In the genomic region with DNA sequence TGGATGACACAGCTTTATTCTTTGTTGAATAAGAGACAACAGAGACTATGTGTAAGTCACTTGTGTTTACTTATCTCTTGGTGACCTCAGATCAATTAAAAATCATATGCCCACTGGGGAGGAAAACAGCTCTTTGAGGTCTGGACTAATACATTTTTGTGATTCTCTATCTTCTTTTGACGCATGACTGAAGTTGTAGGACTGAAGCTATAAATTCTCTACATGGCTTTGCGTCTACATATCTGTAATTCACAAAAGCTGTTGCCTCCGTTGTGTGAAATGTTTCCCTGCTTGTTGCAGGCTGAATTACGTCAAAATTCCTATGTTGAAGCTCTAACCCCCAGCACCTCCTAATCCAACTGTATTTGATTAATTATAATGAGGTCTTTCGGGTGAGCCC, we compare ENCODE assay signal across 24 cellular contexts.
"Had no signal": no experiment of that assay in that cellular context is flagged by ENCODE, and none has a peak within 500 bp of the region (broad histone marks: within the 10 kb centered on the region; RNA-seq: fewer than 3 reads in every experiment).

No MANE protein-coding gene starts in this region.

- ATAC-seq: activated CD8-positive, alpha-beta T cell treated with anti-CD3 and anti-CD28 coated beads, Interleukin-2, amount 10 ng/mL, durations not matched to agents 7 days and 5 days; activated naive CD4-positive, alpha-beta T cell treated with anti-CD3 and anti-CD28 coated beads, Interleukin-2, amount 50 U/mL, for 72 hours; activated naive CD8-positive, alpha-beta T cell treated with anti-CD3 and anti-CD28 coated beads, Interleukin-2, amount 50 U/mL, for 24 hours; WTC11 had no signal

- H3K27me3 ChIP-seq: brain microvascular endothelial cell, cardiac muscle cell, MG63 had no signal

- DNase-seq: activated CD4-positive, alpha-beta T cell treated with anti-CD3 and anti-CD28 coated beads for 48 hours; activated CD4-positive, alpha-beta T cell treated with anti-CD3 and anti-CD28 coated beads, Interleukin-2, amount 50 U/mL, for 4 hours; activated CD4-positive, CD25-positive, alpha-beta regulatory T cell treated with anti-CD3 and anti-CD28 coated beads, Interleukin-2, amount 50 U/mL, for 72 hours; activated CD8-positive, alpha-beta memory T cell treated with anti-CD3 and anti-CD28 coated beads, Interleukin-2, amount 50 U/mL, for 48 hours; activated CD8-positive, alpha-beta T cell treated with anti-CD3 and anti-CD28 coated beads, Interleukin-2, amount 10 ng/mL, durations not matched to agents 7 days and 5 days; activated effector memory CD4-positive, alpha-beta T cell treated with anti-CD3 and anti-CD28 coated beads, Interleukin-2, amount 50 U/mL, for 16 hours; activated naive CD4-positive, alpha-beta T cell treated with Interleukin-2 at 50 U/mL for 16 hours; activated naive CD8-positive, alpha-beta T cell treated with anti-CD3 and anti-CD28 coated beads, Interleukin-2, amount 50 U/mL, for 24 hours; activated T-cell treated with anti-CD3 and anti-CD28 coated beads, Interleukin-2, amount 50 U/mL, for 24 hours; amniotic stem cell; brain microvascular endothelial cell; MG63; NCI-H1105; NCI-H1436; NCI-H187 treated with DMSO at 0.1 percent for 48 hours; NCI-H2081 treated with DMSO at 0.1 percent for 48 hours; NCI-H446; NCI-H526; PC-9; SJCRH30 had no signal

- H3K36me3 ChIP-seq: brain microvascular endothelial cell, cardiac muscle cell, MG63, SJCRH30 had no signal

- H3K27ac ChIP-seq: brain microvascular endothelial cell, cardiac muscle cell, KMS-11, PC-9, SJCRH30 had no signal

- H3K4me3 ChIP-seq: cardiac muscle cell, MG63, PC-9, SJCRH30 had no signal

- H3K4me1 ChIP-seq: SJCRH30 had no signal

- H3K9me3 ChIP-seq: MG63, SJCRH30 had no signal
